ENCODE assay signal across 26 cellular contexts in the genomic region with DNA sequence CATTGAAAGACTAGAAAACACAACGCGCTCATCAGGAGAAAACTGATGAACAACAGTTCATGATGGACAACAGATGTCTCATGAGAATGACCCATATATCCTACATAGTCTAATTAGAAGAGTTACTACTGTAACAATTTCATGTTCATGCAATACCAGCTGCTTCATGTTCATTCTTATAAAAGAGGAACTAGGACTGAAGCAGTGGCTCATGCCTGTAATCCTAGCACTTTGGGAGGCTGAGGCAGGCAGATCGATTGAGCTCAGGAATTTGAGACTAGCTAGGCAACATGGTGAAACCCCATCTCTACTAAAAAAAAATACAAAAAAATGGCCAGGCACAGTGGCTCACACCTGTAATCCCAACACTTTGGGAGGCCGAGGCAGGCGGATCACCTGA.
"Had no signal": no experiment of that assay in that cellular context is flagged by ENCODE, and none has a peak within 500 bp of the region (broad histone marks: within the 10 kb centered on the region; RNA-seq: fewer than 3 reads in every experiment).

No MANE protein-coding gene starts in this region.

- H3K27ac ChIP-seq: brain microvascular endothelial cell, heart left ventricle, ovary, right lobe of liver, testis, transverse colon, VCaP had no signal

- H3K9me3 Mint-ChIP-seq: activated naive CD4-positive, alpha-beta T cell treated with anti-CD3 and anti-CD28 coated beads for 36 hours; activated naive CD8-positive, alpha-beta T cell treated with anti-CD3 and anti-CD28 coated beads, Interleukin-2, amount 10 ng/mL, durations not matched to agents 7 days and 5 days; activated T-cell treated with anti-CD3 and anti-CD28 coated beads, Interleukin-2, amount 50 U/mL, for 72 hours; immature natural killer cell; naive thymus-derived CD4-positive, alpha-beta T cell had no signal

- H3K27ac Mint-ChIP-seq: activated naive CD4-positive, alpha-beta T cell treated with anti-CD3 and anti-CD28 coated beads for 36 hours; activated naive CD8-positive, alpha-beta T cell treated with anti-CD3 and anti-CD28 coated beads, Interleukin-2, amount 10 ng/mL, durations not matched to agents 7 days and 5 days; mesothelial cell of epicardium; progenitor cell of endocrine pancreas had no signal

- ATAC-seq: activated T-cell treated with anti-CD3 and anti-CD28 coated beads, Interleukin-2, amount 50 U/mL, for 72 hours; heart left ventricle; left colon; naive thymus-derived CD4-positive, alpha-beta T cell; right lobe of liver had no signal

- H3K4me3 Mint-ChIP-seq: activated naive CD4-positive, alpha-beta T cell treated with anti-CD3 and anti-CD28 coated beads for 36 hours; activated naive CD8-positive, alpha-beta T cell treated with anti-CD3 and anti-CD28 coated beads, Interleukin-2, amount 10 ng/mL, durations not matched to agents 7 days and 5 days; activated T-cell treated with anti-CD3 and anti-CD28 coated beads, Interleukin-2, amount 50 U/mL, for 72 hours; immature natural killer cell; mesothelial cell of epicardium; naive thymus-derived CD4-positive, alpha-beta T cell had no signal

- H3K36me3 ChIP-seq: ovary had no signal

- H3K4me3 ChIP-seq: heart left ventricle, ovary, right lobe of liver, testis, transverse colon had no signal

- H3K27me3 Mint-ChIP-seq: activated naive CD8-positive, alpha-beta T cell treated with anti-CD3 and anti-CD28 coated beads, Interleukin-2, amount 10 ng/mL, durations not matched to agents 7 days and 5 days; naive thymus-derived CD4-positive, alpha-beta T cell; progenitor cell of endocrine pancreas had no signal

- DNase-seq: activated CD4-positive, alpha-beta T cell treated with anti-CD3 and anti-CD28 coated beads for 4 hours; activated CD4-positive, alpha-beta T cell treated with anti-CD3 and anti-CD28 coated beads, Interleukin-2, amount 50 U/mL, for 4 hours; activated effector memory CD4-positive, alpha-beta T cell treated with anti-CD3 and anti-CD28 coated beads, Interleukin-2, amount 50 U/mL, for 16 hours; activated naive CD4-positive, alpha-beta T cell treated with anti-CD3 and anti-CD28 coated beads for 36 hours; activated naive CD8-positive, alpha-beta T cell treated with anti-CD3 and anti-CD28 coated beads, Interleukin-2, amount 10 ng/mL, durations not matched to agents 7 days and 5 days; activated T-cell treated with anti-CD3 and anti-CD28 coated beads for 4 hours; activated T-cell treated with anti-CD3 and anti-CD28 coated beads, Interleukin-2, amount 50 U/mL, for 72 hours; amniotic stem cell; brain microvascular endothelial cell; cortex of kidney; foreskin fibroblast; heart left ventricle; hypothalamus; immature natural killer cell; kidney; left colon; naive thymus-derived CD4-positive, alpha-beta T cell; ovary; right lobe of liver; stimulated activated CD4-positive, alpha-beta T cell treated with anti-CD3 and anti-CD28 coated beads, Interleukin-2, amount 100 ng/mL, for 48 hours; stimulated activated naive CD4-positive, alpha-beta T cell treated with Interleukin-2 at 50 U/mL for 16 hours; testis; transverse colon had no signal

- H3K27me3 ChIP-seq: brain microvascular endothelial cell, heart left ventricle, ovary, right lobe of liver, testis, transverse colon had no signal

- H3K9me3 ChIP-seq: heart left ventricle, ovary, right lobe of liver, testis, transverse colon had no signal

- H3K4me1 ChIP-seq: right lobe of liver, testis, transverse colon had no signal
